In the genomic region with DNA sequence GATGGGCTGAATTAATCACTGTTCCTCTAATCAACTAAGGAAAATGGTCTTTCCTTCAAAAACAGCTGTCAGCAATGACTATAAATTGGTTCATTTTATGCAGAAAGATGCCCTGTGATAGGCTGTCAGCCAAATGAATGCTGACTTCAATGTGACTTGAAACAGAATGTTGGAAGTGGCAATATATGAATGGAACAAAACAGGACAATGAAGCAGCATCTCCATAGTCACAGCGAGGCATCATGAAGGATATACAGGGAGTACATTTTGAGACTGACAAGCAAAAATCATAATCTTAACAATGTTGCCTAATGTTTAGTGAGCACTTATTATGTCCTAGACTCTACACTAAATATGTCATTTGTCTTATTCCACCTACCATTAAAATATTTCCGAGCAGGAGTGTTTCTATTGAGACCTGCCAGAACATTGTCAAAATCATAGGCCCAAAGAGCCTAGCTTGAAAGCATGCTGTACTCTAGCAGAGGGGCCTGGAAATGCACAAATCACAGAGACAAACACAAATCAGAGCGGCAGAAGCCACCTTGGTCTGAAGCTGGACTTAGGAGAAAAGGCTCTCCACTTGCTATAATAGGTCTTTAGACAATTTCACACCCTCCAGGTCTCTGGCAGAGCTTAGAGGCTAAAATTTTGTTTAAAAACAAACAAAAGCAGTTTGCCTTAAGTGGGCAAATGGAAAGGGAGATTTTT, we compare ENCODE assay signal across 1 cellular context.
TF ChIP-seq lines count a peak whose summit lies in the region.

No MANE protein-coding gene starts in this region.

TF ChIP-seq in HepG2, 621 proteins besides CTCF, POLR2A, EP300 and RAD21 (continued from another document and continues in another):
- 0 out of 2 replicates have a peak, but pooled peaks have one; percentile 28 for TF ChIP-seq ZNF792 (CRISPR knock-in tag; IDR thresholded peaks at IDR 0.05)
- no peak for TF ChIP-seq ZHX2 (IDR thresholded peaks at IDR 0.05; ENCODE audit: low read depth)
- 0 out of 2 replicates have a peak, but pooled peaks have one; percentile 52 for TF ChIP-seq ZHX2 (CRISPR knock-in tag; IDR thresholded peaks at IDR 0.05; ENCODE audit: borderline replicate concordance)
- peak; percentile 3; the same call in 1 of the 2 replicates for TF ChIP-seq TSC22D2 (CRISPR knock-in tag; IDR thresholded peaks at IDR 0.05; ENCODE audit: borderline replicate concordance)
- 0 out of 2 replicates have a peak, but pooled peaks have one; percentile 27 for TF ChIP-seq ZNF777 (CRISPR knock-in tag; IDR thresholded peaks at IDR 0.05)
- no peak for TF ChIP-seq ZMYM3 (CRISPR knock-in tag; IDR thresholded peaks at IDR 0.05)
- 0 out of 2 replicates have a peak, but pooled peaks have one; percentile 20 for TF ChIP-seq EHMT2 (IDR thresholded peaks at IDR 0.05; ENCODE audit: borderline replicate concordance, low read depth, low read length)
- no peak for TF ChIP-seq ZBTB40 (IDR thresholded peaks at IDR 0.05)
- no peak for TF ChIP-seq ZBTB40 (CRISPR knock-in tag; IDR thresholded peaks at IDR 0.05)
- 0 out of 2 replicates have a peak, but pooled peaks have one; percentile 49 for TF ChIP-seq ZNF142 (CRISPR knock-in tag; IDR thresholded peaks at IDR 0.05)
- TF ChIP-seq, protein P1, sequence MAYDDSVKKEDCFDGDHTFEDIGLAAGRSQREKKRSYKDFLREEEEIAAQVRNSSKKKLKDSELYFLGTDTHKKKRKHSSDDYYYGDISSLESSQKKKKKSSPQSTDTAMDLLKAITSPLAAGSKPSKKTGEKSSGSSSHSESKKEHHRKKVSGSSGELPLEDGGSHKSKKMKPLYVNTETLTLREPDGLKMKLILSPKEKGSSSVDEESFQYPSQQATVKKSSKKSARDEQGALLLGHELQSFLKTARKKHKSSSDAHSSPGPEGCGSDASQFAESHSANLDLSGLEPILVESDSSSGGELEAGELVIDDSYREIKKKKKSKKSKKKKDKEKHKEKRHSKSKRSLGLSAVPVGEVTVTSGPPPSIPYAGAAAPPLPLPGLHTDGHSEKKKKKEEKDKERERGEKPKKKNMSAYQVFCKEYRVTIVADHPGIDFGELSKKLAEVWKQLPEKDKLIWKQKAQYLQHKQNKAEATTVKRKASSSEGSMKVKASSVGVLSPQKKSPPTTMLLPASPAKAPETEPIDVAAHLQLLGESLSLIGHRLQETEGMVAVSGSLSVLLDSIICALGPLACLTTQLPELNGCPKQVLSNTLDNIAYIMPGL (CRISPR knock-in tag; IDR thresholded peaks at IDR 0.05; ENCODE audit: borderline replicate concordance in 1 of 2, low read depth in 1 of 2): 0 out of 4 replicates have a peak, but pooled peaks of 1 of the 2 experiments have one; percentile 7
- no peak for TF ChIP-seq CC2D1A (CRISPR knock-in tag; IDR thresholded peaks at IDR 0.05)
- TF ChIP-seq, protein P2, sequence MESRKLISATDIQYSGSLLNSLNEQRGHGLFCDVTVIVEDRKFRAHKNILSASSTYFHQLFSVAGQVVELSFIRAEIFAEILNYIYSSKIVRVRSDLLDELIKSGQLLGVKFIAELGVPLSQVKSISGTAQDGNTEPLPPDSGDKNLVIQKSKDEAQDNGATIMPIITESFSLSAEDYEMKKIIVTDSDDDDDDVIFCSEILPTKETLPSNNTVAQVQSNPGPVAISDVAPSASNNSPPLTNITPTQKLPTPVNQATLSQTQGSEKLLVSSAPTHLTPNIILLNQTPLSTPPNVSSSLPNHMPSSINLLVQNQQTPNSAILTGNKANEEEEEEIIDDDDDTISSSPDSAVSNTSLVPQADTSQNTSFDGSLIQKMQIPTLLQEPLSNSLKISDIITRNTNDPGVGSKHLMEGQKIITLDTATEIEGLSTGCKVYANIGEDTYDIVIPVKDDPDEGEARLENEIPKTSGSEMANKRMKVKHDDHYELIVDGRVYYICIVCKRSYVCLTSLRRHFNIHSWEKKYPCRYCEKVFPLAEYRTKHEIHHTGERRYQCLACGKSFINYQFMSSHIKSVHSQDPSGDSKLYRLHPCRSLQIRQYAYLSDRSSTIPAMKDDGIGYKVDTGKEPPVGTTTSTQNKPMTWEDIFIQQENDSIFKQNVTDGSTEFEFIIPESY (CRISPR knock-in tag; IDR thresholded peaks at IDR 0.05): no peak
- TF ChIP-seq SNAPC5 (CRISPR knock-in tag; IDR thresholded peaks at IDR 0.05; ENCODE audit: borderline replicate concordance): 0 out of 2 replicates have a peak, but pooled peaks have one; percentile 15
- no peak for TF ChIP-seq ZNF224 (CRISPR knock-in tag; IDR thresholded peaks at IDR 0.05)
- TF ChIP-seq BRD4 (CRISPR knock-in tag; IDR thresholded peaks at IDR 0.05): peak; percentile 48; the same call in 1 of the 2 replicates
- TF ChIP-seq MTA1 (CRISPR knock-in tag; IDR thresholded peaks at IDR 0.05; ENCODE audit: borderline replicate concordance): no peak
